Comparison of ENCODE assay signal across 19 cellular contexts in the genomic region with DNA sequence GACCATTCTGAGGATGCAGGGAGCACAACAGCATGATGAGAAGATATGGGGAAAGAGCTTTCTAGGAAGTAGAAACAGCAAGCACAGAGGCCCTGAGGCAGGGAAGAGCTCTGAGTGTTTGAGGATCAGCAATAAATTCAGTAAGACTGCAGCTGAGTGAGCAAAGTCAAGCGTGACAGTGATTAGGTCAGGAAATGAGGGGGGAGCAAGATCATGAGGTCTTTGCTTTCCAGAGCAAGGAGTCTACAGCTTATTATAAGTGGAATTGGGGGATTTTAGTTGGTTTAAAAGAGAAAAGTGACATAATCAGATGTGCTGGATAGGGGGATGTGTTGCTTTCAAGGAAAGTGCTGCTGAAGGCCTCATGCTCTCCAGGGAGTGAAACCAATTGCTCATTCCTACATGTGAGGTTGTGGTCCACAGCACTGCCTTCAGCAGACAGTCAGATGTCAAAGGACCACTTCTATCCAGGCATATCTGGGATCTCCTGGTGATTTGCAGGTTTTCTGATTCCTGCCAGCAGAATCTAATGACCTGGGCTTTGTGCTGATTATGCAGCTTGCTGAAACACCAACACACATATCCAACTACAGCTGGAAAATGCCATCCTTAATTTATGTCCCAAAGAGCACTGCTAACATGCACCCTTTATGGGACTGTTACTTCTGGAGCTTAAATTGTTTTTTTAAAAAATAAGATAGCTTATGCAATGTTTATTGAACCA.
"Had no signal": no experiment of that assay in that cellular context is flagged by ENCODE, and none has a peak within 500 bp of the region (broad histone marks: within the 10 kb centered on the region; RNA-seq: fewer than 3 reads in every experiment).

No MANE protein-coding gene starts in this region.

- FAIRE-seq: astrocyte, bronchial epithelial cell, TTC549 had no signal

- H3K9ac ChIP-seq: parathyroid adenoma had no signal

- ATAC-seq: left cardiac atrium; stimulated activated naive CD8-positive, alpha-beta T cell treated with anti-CD3 and anti-CD28 coated beads, Interleukin-15, amount 100 ng/mL, for 72 hours; T-helper 17 cell; WTC11 had no signal

- H3K79me2 ChIP-seq: parathyroid adenoma had no signal

- H3K4me3 ChIP-seq: dorsolateral prefrontal cortex, lung, right atrium auricular region, spleen had no signal

- H3K27me3 ChIP-seq: right atrium auricular region, spleen had no signal

- H3K27ac ChIP-seq: dorsolateral prefrontal cortex, parathyroid adenoma, right atrium auricular region, spleen had no signal

- DNase-seq: activated CD4-positive, alpha-beta memory T cell treated with anti-CD3 and anti-CD28 coated beads, Interleukin-2, amount 10 ng/mL, durations not matched to agents 7 days and 5 days; activated CD4-positive, alpha-beta T cell treated with anti-CD3 and anti-CD28 coated beads for 4 hours; activated naive CD4-positive, alpha-beta T cell treated with anti-CD3 and anti-CD28 coated beads, Interleukin-2, amount 10 ng/mL, durations not matched to agents 7 days and 5 days; activated T-cell treated with anti-CD3 and anti-CD28 coated beads, Interleukin-2, amount 50 U/mL, for 24 hours; dorsolateral prefrontal cortex; endodermal cell; hypothalamus; left cardiac atrium; midbrain; spleen; stimulated activated naive CD8-positive, alpha-beta T cell treated with anti-CD3 and anti-CD28 coated beads, Interleukin-15, amount 100 ng/mL, for 72 hours; T-helper 17 cell had no signal

- H2AFZ ChIP-seq: parathyroid adenoma had no signal

- H3K36me3 ChIP-seq: right atrium auricular region, spleen had no signal

- H3K9me3 ChIP-seq: right atrium auricular region, spleen had no signal

- H3K4me1 ChIP-seq: parathyroid adenoma, right atrium auricular region had no signal
